Comparison of ENCODE assay signal across 8 cellular contexts in genomic region chrX:53048169-53049126, GRCh38. TPM values are rescaled to one million over a fixed set of nuclear protein-coding genes. Genes with fewer than 3 reads are reported as not detected.
DNase-seq lines count a peak whose midpoint lies in the region; ATAC-seq, FAIRE-seq and TF ChIP-seq lines count a peak whose summit lies in the region.

Gene GPR173 (plus strand): TSS chrX:53048789. CDS start chrX:53076622, 27,833 bp downstream.

- H3K18ac ChIP-seq in H1 (ENCODE audit: extremely low read depth, low read length), result peak within 1 kb of the TSS; percentile 60

- no peak within 1 kb of the TSS; the same call in 1 of the 2 replicates for H2AFZ ChIP-seq in H1 (ENCODE audit: low read length)

- H3K27ac ChIP-seq in H1 (ENCODE audit: low read depth, low read length) (peak within 1 kb of the TSS; percentile 89), tibial nerve (peak within 1 kb of the TSS; percentile 38 to 82 (median 62))

- no peaks in the 10 kb centered on the region for H3K9me3 Mint-ChIP-seq in activated naive CD4-positive, alpha-beta T cell treated with anti-CD3 and anti-CD28 coated beads for 36 hours

- H3K27me3 ChIP-seq in H1 (replicated peaks in 1 of 4; ENCODE audit: control insufficient read depth in 3 of 4, extremely low read depth in 1 of 4, insufficient read depth in 3 of 4, low read length in 3 of 4) (no peaks in the 10 kb centered on the region), tibial nerve (peaks cover 0 to 10% of the 10 kb centered on the region in 2 donors)

- H3K9me3 ChIP-seq in ES-I3 (ENCODE audit: control insufficient read depth, insufficient read depth, low read length), result no peaks in the 10 kb centered on the region
- no peaks in the 10 kb centered on the region for H3K9me3 ChIP-seq in H1 (ENCODE audit: insufficient read depth in 2 of 2, low read depth in 1 of 2, low read length in 1 of 2)
- H3K9me3 ChIP-seq in tibial nerve, result no peaks in the 10 kb centered on the region

- H3K23me2 ChIP-seq in H1 (ENCODE audit: low read depth, low read length), result peaks cover 4% of the 10 kb centered on the region; the same call in 1 of the 2 replicates

- H2BK20ac ChIP-seq in H1 (ENCODE audit: low read length), result no peak within 1 kb of the TSS

- H3K56ac ChIP-seq in H1 (replicated peaks; ENCODE audit: insufficient read length, low read depth, low read length), result no peak within 1 kb of the TSS

- peaks cover 0 to 2% of the 10 kb centered on the region in 2 experiments for H4K20me1 ChIP-seq in H1 (replicated peaks in 1 of 2; ENCODE audit: control insufficient read depth in 1 of 2, insufficient read depth in 2 of 2, low read length in 2 of 2)

- H3K4me3 Mint-ChIP-seq in activated naive CD4-positive, alpha-beta T cell treated with anti-CD3 and anti-CD28 coated beads for 36 hours, result no peak within 1 kb of the TSS

- H3K4me1 Mint-ChIP-seq in activated naive CD4-positive, alpha-beta T cell treated with anti-CD3 and anti-CD28 coated beads for 36 hours (ENCODE audit: low read depth), result peaks cover 3% of the 10 kb centered on the region

- H2AK5ac ChIP-seq in H1 (ENCODE audit: low read depth, low read length), result no peak within 1 kb of the TSS

- peak within 1 kb of the TSS; percentile 66 to 80 for H3K4me2 ChIP-seq in H1 (ENCODE audit: insufficient read depth in 1 of 2, low read depth in 2 of 2, low read length in 2 of 2)

- WGBS in H1 (ENCODE audit: extremely low coverage in 1 of 2, insufficient coverage in 1 of 2, insufficient read length in 1 of 2, insufficient replicate concordance in 2 of 2, low coverage in 1 of 2, low lambda C conversion rate in 2 of 2, missing lambda C conversion rate in 1 of 2), 2 experiments, result 0% methylated on average over 1 of the region's 38 CpGs; no CpG with 5 or more reads in 1 of the 2 experiments
- WGBS in tibial nerve, 2 donors, result 4 to 36% methylated on average over 13 to 35 of the region's 38 CpGs

- DNase-seq in NCI-H69 (lab: John Stamatoyannopoulos, UW) (peak; percentile 85), H1 (ENCODE audit: low read depth in 1 of 2, low spot score in 2 of 2) (peak in 1 of 2 experiments; percentile 72), medulla oblongata (ENCODE audit: extremely low spot score) (peak; percentile 72), tibial nerve (ENCODE audit: low spot score in 2 of 2) (peak; percentile 17), activated T-cell treated with anti-CD3 and anti-CD28 coated beads for 4 hours (no peak)
- DNase-seq in activated naive CD4-positive, alpha-beta T cell treated with anti-CD3 and anti-CD28 coated beads for 36 hours, result no peak

- H2BK15ac ChIP-seq in H1 (ENCODE audit: low read length), result no peak within 1 kb of the TSS

- H2BK5ac ChIP-seq in H1 (ENCODE audit: low read depth, low read length), result peak within 1 kb of the TSS; percentile 90; the same call in 1 of the 2 replicates

- no peak for FAIRE-seq in H1 (lab: Jason Lieb, UNC)

- peaks cover 8% of the 10 kb centered on the region for H3K4me1 ChIP-seq in ES-I3 (ENCODE audit: insufficient read depth, low read length)
- H3K4me1 ChIP-seq in H1 (replicated peaks in 1 of 4; ENCODE audit: control insufficient read depth in 3 of 4, insufficient read depth in 4 of 4, low read length in 3 of 4), result peaks cover 0 to 8% (median 1%) of the 10 kb centered on the region in 4 experiments; a peak in 2 of 7 replicates
- peaks cover 0 to 29% (median 0%) of the 10 kb centered on the region in 4 donors for H3K4me1 ChIP-seq in tibial nerve

- peak within 1 kb of the TSS; percentile 90 for H4K8ac ChIP-seq in H1 (ENCODE audit: extremely low read depth, insufficient read depth, low read length)

- intact Hi-C loops in activated naive CD4-positive, alpha-beta T cell treated with anti-CD3 and anti-CD28 coated beads for 36 hours (cut with micrococcal nuclease), result no loop called here

- TF ChIP-seq CTCF in H1 (IDR thresholded peaks at IDR 0.05; ENCODE audit: control extremely low read depth in 1 of 3, insufficient read depth in 1 of 3, low read depth in 1 of 3, low read length in 3 of 3), result no peak
- TF ChIP-seq CTCF in tibial nerve (IDR thresholded peaks at IDR 0.05), result no peak

- peaks cover 5% of the 10 kb centered on the region for H3K27me3 Mint-ChIP-seq in activated naive CD4-positive, alpha-beta T cell treated with anti-CD3 and anti-CD28 coated beads for 36 hours (ENCODE audit: low read depth)

- ATAC-seq in GM21576 (IDR thresholded peaks at IDR 0.05; ENCODE audit: unreplicated experiment), result no peak

- no peak within 1 kb of the TSS for H2BK12ac ChIP-seq in H1 (ENCODE audit: low read depth, low read length)

- no peak within 1 kb of the TSS for H3K4ac ChIP-seq in H1 (replicated peaks; ENCODE audit: insufficient read length, low read depth, low read length)

- CTCF ChIA-PET in H1 (lab: Charles Lee; ENCODE audit: partially characterized antibody), result no interaction called here
- CTCF ChIA-PET in activated naive CD4-positive, alpha-beta T cell treated with anti-CD3 and anti-CD28 coated beads for 36 hours (lab: Charles Lee), result no interaction called here

- no peak within 1 kb of the TSS for H3K23ac ChIP-seq in H1 (ENCODE audit: insufficient read length)

- 0 out of 2 replicates have a peak, but pooled peaks cover 3% of the 10 kb centered on the region for H3K79me1 ChIP-seq in H1 (ENCODE audit: low read depth, low read length)

- H2BK120ac ChIP-seq in H1 (replicated peaks; ENCODE audit: low read depth, low read length), result no peak within 1 kb of the TSS

- H3K27ac Mint-ChIP-seq in activated naive CD4-positive, alpha-beta T cell treated with anti-CD3 and anti-CD28 coated beads for 36 hours, result no peak within 1 kb of the TSS

- no peak for TF ChIP-seq POLR2A in H1 (IDR thresholded peaks at IDR 0.05; ENCODE audit: control extremely low read depth in 1 of 2, low read depth in 2 of 2, low read length in 2 of 2)
- no peak for TF ChIP-seq POLR2A in tibial nerve (IDR thresholded peaks at IDR 0.05)

- POLR2A ChIA-PET in H1 (lab: Charles Lee; ENCODE audit: partially characterized antibody), result interaction anchor here (0.6 to 1.9 kb wide), 3 partner anchors 34 to 636 kb away, joined by 3 to 9 read pairs (median 3); partner anchors contain the start of gene TSPYL2

- TF ChIP-seq RAD21 in H1 (IDR thresholded peaks at IDR 0.05 in 1 of 2, conservative IDR thresholded peaks at IDR 0.05 in 1 of 2; ENCODE audit: low read depth in 2 of 2, low read length in 2 of 2), result no peak

- H3K36me3 ChIP-seq in ES-I3 (ENCODE audit: insufficient read depth, low read length), result no peaks in the 10 kb centered on the region
- H3K36me3 ChIP-seq in H1 (ENCODE audit: control insufficient read depth in 2 of 4, insufficient read depth in 4 of 4, low read length in 3 of 4), result no peaks in the 10 kb centered on the region
- H3K36me3 ChIP-seq in tibial nerve, result no peaks in the 10 kb centered on the region

- H3K14ac ChIP-seq in H1 (ENCODE audit: insufficient read length), result no peak within 1 kb of the TSS

- peak in 1 of 2 experiments; percentile 89; a peak in 2 of 3 replicates for TF ChIP-seq EP300 in H1 (IDR thresholded peaks at IDR 0.05; ENCODE audit: borderline replicate concordance in 1 of 2, low read depth in 2 of 2, low read length in 2 of 2)
- peak in 1 of 2 donors; percentile 43 for TF ChIP-seq EP300 in tibial nerve (IDR thresholded peaks at IDR 0.05)

- H3K9ac ChIP-seq in ES-I3 (ENCODE audit: low read depth, low read length), result peak within 1 kb of the TSS; percentile 80
- peak within 1 kb of the TSS in 3 of 4 experiments; percentile 83 to 92 (median 92); a peak in 6 of 7 replicates for H3K9ac ChIP-seq in H1 (replicated peaks in 1 of 4; ENCODE audit: extremely low read depth in 1 of 4, low read depth in 3 of 4, low read length in 3 of 4)

- H4K91ac ChIP-seq in H1 (replicated peaks; ENCODE audit: insufficient read length, low read length), result peak within 1 kb of the TSS; percentile 44

- H4K5ac ChIP-seq in H1 (ENCODE audit: insufficient read length, low read depth, low read length), result peak within 1 kb of the TSS; percentile 80

- no peaks in the 10 kb centered on the region for H3K36me3 Mint-ChIP-seq in activated naive CD4-positive, alpha-beta T cell treated with anti-CD3 and anti-CD28 coated beads for 36 hours (ENCODE audit: low read depth)

- peaks cover 0 to 27% of the 10 kb centered on the region in 2 experiments; a peak in 3 of 4 replicates for H3K79me2 ChIP-seq in H1 (ENCODE audit: control insufficient read depth in 1 of 2, insufficient read depth in 2 of 2, low read length in 2 of 2)

- peak within 1 kb of the TSS; percentile 65 to 85 (median 72) for H3K4me3 ChIP-seq in H1 (ENCODE audit: extremely low read depth in 1 of 4, insufficient read depth in 2 of 4, low read depth in 3 of 4, low read length in 4 of 4)
- H3K4me3 ChIP-seq in tibial nerve, result peak within 1 kb of the TSS; percentile 34 to 60 (median 45)

TF ChIP-seq in H1, 55 proteins besides CTCF, POLR2A, EP300 and RAD21:
- TF ChIP-seq KDM4A (IDR thresholded peaks at IDR 0.05; ENCODE audit: low read depth, low read length, severe bottlenecking), result no peak
- TF ChIP-seq CHD1 (IDR thresholded peaks at IDR 0.05; ENCODE audit: low read depth, low read length), result peak; percentile 84
- no peak for TF ChIP-seq ASH2L (IDR thresholded peaks at IDR 0.05; ENCODE audit: low read length)
- no peak for TF ChIP-seq NANOG (IDR thresholded peaks at IDR 0.05; ENCODE audit: insufficient read depth, low read depth, low read length, poor library complexity, severe bottlenecking)
- 0 out of 2 replicates have a peak, but pooled peaks have one; percentile 14 for TF ChIP-seq SP1 (IDR thresholded peaks at IDR 0.05; ENCODE audit: low read depth, low read length)
- peak; percentile 79 for TF ChIP-seq JUND (IDR thresholded peaks at IDR 0.05; ENCODE audit: low read length)

RNA-seq across cellular contexts. Expression of gene GPR173, which starts in this region (rescaled TPM):
- total RNA-seq in H1 (2021; fragmentation: NEBNext Ultra II Directional; extraction: Animal tissue kit (Norgen Biotek cat#: 25700)), result 5.8 and 7.0 TPM in 2 replicates
- 11.3 and 14.1 TPM in 2 replicates for polyA plus RNA-seq in H1 (2011; rRNA removed)
- 8.2 TPM for polyA plus RNA-seq in H1 (2011; cell fraction: cytosol; rRNA removed)
- 18.3 TPM for polyA plus RNA-seq in H1 (2011; cell fraction: nucleus; rRNA removed)
- polyA plus RNA-seq in H1 (2012, experiment 1 of 2), result 7.3 to 9.7 TPM (median 8.4 TPM) in 4 replicates
- 4.7 TPM for polyA plus RNA-seq in H1 (2012, experiment 2 of 2)
- 4.0 TPM for polyA plus RNA-seq in H1 (2013, experiment 1 of 2)
- 3.6 TPM for polyA plus RNA-seq in H1 (2013, experiment 2 of 2)
- polyA minus RNA-seq in H1 (2011; rRNA and poly(A)+ RNA removed), result 8.0 and 8.8 TPM in 2 replicates
- polyA minus RNA-seq in H1 (2011; cell fraction: cytosol; rRNA and poly(A)+ RNA removed), result 5.8 TPM
- 5.3 TPM for polyA minus RNA-seq in H1 (2011; cell fraction: nucleus; rRNA and poly(A)+ RNA removed)
- total RNA-seq in tibial nerve, result 10 to 100 TPM in 1 of 4 donors, 1 to 10 TPM in 3; 5.4 to 11.0 (median 8.0) TPM
- total RNA-seq in activated naive CD4-positive, alpha-beta T cell treated with anti-CD3 and anti-CD28 coated beads for 36 hours, result under 1 TPM in 1 of 2 experiments, not detected in 1; 0.05 TPM

Comparison
In these comparisons a context has a peak if more than half of its experiments do, and no peak if none do; other contexts are left out.
1. DNase-seq: peak in NCI-H69 (single experiment), medulla oblongata (single experiment) and tibial nerve (2 of 2); none in activated naive CD4-positive, alpha-beta T cell treated with anti-CD3 and anti-CD28 coated beads for 36 hours (single experiment) and activated T-cell treated with anti-CD3 and anti-CD28 coated beads for 4 hours (single experiment).